In genomic region chr5:139204196-139204595, GRCh38 we compare ENCODE assay signal across 20 cellular contexts. TPM values are rescaled to one million over a fixed set of nuclear protein-coding genes. Genes with fewer than 3 reads are reported as not detected.
DNase-seq lines count a peak whose midpoint lies in the region; ATAC-seq and TF ChIP-seq lines count a peak whose summit lies in the region.
"Had no signal": no experiment of that assay in that cellular context is flagged by ENCODE, and none has a peak within 500 bp of the region (broad histone marks: within the 10 kb centered on the region; RNA-seq: fewer than 3 reads in every experiment).

No MANE protein-coding gene starts in this region.

- H3K4me1 Mint-ChIP-seq in nephron, result peaks cover 34% of the 10 kb centered on the region

- DNase-seq in EH (ENCODE audit: low read depth) (peak; percentile 59), ELR (ENCODE audit: low read depth) (peak; percentile 13), SW480 (ENCODE audit: low spot score) (peak; percentile 63), SK-N-DZ (ENCODE audit: low spot score) (no peak), putamen (ENCODE audit: low spot score) (no peak)
- DNase-seq: Calu3; CD8-positive, alpha-beta T cell; DMS53; HCEC 1CT; KBM-7; NCI-H1105 treated with DMSO at 0.1 percent for 48 hours; NCI-H1694 treated with DMSO at 0.1 percent for 48 hours; NCI-H2107; NCI-H226; NCI-H524 treated with DMSO at 0.1 percent for 48 hours had no signal

- no peaks in the 10 kb centered on the region for H3K9me3 Mint-ChIP-seq in nephron
- H3K9me3 Mint-ChIP-seq: CD8-positive, alpha-beta T cell; GM23338 had no signal

- no peaks in the 10 kb centered on the region for H3K36me3 Mint-ChIP-seq in nephron (ENCODE audit: low read depth)
- H3K36me3 Mint-ChIP-seq: CD8-positive, alpha-beta T cell had no signal

- no peak for TF ChIP-seq CTCF in nephron (IDR thresholded peaks at IDR 0.05; ENCODE audit: unreplicated experiment in 3 of 3)

- no peak for ATAC-seq in GM21381 (IDR thresholded peaks at IDR 0.05; ENCODE audit: unreplicated experiment)
- ATAC-seq: CD8-positive, alpha-beta T cell; GM23338; HepG2; Panc1 had no signal

- H3K27me3 Mint-ChIP-seq in nephron (ENCODE audit: low read depth), result peaks cover 4% of the 10 kb centered on the region

- no peak overlapping the region for H3K4me3 Mint-ChIP-seq in nephron
- H3K4me3 Mint-ChIP-seq: CD8-positive, alpha-beta T cell; GM23338 had no signal

- peak overlapping the region in 2 of 3 experiments; percentile 35 to 57 for H3K27ac Mint-ChIP-seq in nephron
- H3K27ac Mint-ChIP-seq: CD8-positive, alpha-beta T cell; GM23338 had no signal

RNA-seq across cellular contexts. Expression of gene SIL1, which starts 6.0 kb away (rescaled TPM):
- 18.4 and 19.5 TPM in 2 replicates for polyA plus RNA-seq in SK-N-DZ (2014; cell fraction: cytosol; rRNA removed)
- 10.3 and 13.1 TPM in 2 replicates for polyA plus RNA-seq in SK-N-DZ (2014; cell fraction: nucleus; rRNA removed)

Comparison
In these comparisons a context has a peak if more than half of its experiments do, and no peak if none do; other contexts are left out.
1. DNase-seq: peak in EH (single experiment), ELR (single experiment) and SW480 (single experiment); none in SK-N-DZ (single experiment) and putamen (single experiment).